8 cellular contexts compared by ENCODE assay signal in the genomic region with DNA sequence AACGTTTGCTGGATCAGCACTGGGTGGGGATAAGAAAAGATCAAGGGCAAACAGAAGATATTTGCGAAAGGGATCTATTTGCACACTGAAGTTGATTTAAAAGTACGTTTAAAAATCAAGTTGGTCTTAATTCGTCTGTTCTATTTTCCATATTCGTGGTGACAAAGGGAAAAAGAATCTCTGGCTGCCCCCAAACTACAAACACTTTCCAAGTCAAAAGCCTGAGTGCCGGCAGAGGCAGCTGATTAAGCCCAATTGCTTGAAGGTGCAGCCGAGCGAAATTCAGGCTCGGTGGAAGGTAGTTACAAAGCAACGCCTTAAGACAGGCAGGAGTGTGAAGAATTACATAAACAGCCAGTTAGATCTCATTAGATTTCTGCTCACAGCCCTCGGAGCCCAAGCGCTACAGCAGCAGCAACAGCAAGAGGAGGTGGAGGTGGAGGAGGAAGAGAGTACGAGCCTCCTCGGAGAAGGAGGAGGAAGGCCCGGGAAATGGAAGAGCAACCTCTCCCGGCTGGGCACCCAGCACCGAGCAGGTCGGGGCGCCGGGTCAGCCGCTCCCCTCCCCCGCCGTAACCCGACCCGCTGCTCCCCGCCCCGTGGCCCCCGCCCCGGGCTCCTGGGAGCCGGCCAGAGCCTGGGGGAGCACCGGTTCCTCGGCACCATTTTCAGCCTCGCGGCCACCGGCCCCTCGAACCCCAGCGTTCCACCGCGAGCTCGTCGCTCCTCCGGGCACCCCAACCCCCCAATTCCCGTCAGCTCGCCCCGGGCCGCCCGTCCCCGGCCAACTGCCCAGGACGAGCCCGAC. TPM values are rescaled to one million over a fixed set of nuclear protein-coding genes. Genes with fewer than 3 reads are reported as not detected.
A peak's percentile ranks its signal among the peaks of the same experiment; 100 is the strongest.
DNase-seq lines count a peak whose midpoint lies in the region; TF ChIP-seq lines count a peak whose summit lies in the region.

No MANE protein-coding gene starts in this region.

- H3K27me3 ChIP-seq in kidney epithelial cell (ENCODE audit: control insufficient read depth, insufficient read depth, low read length): no peaks in the 10 kb centered on the region

- peak; percentile 72 for DNase-seq in GM03348 (ENCODE audit: low spot score)
- no peak for DNase-seq in HFF-Myc (ENCODE audit: extremely low read depth, low read depth)
- peak; percentile 46 for DNase-seq in NCI-H1105 treated with DMSO at 0.1 percent for 48 hours (lab: John Stamatoyannopoulos, UW)
- peak; percentile 55 for DNase-seq in UCSD-AML1 (lab: John Stamatoyannopoulos, UW; ENCODE audit: unreplicated experiment)
- DNase-seq in central memory CD4-positive, alpha-beta T cell: peak; percentile 64
- no peak for DNase-seq in kidney epithelial cell (ENCODE audit: low read depth)
- DNase-seq in stimulated activated CD4-positive, alpha-beta T cell treated with anti-CD3 and anti-CD28 coated beads, Interleukin-12 subunit alpha, Interleukin-12 subunit beta, amount 100 ng/mL, for 4 hours: peak; percentile 36
- no peak for DNase-seq in HuH-7.5 (ENCODE audit: low spot score)

- no peak for TF ChIP-seq CTCF in HFF-Myc (IDR thresholded peaks at IDR 0.05; ENCODE audit: low read depth, low read length, missing control alignments)
- no peak for TF ChIP-seq CTCF in kidney epithelial cell (IDR thresholded peaks at IDR 0.05; ENCODE audit: insufficient read depth, low read length, poor library complexity, severe bottlenecking)

- no peaks in the 10 kb centered on the region for H3K36me3 ChIP-seq in kidney epithelial cell (ENCODE audit: control insufficient read depth, insufficient read depth, low read length)

- H3K4me3 ChIP-seq in HFF-Myc (replicated peaks; ENCODE audit: low read depth, low read length) (peak overlapping the region; percentile 55), kidney epithelial cell (ENCODE audit: low read depth, low read length) (peak overlapping the region; percentile 78)

RNA-seq across cellular contexts. Expression of a gene that starts 0.9 kb away (rescaled TPM):
- total RNA-seq in kidney epithelial cell: 11.4 and 12.6 TPM in 2 replicates

RNA-seq across cellular contexts. Expression of a gene that starts 29.9 kb away (rescaled TPM):
- not detected in 2 replicates for total RNA-seq in kidney epithelial cell

Comparison
In these comparisons a context has a peak if more than half of its experiments do, and no peak if none do; other contexts are left out.
1. DNase-seq: peak in GM03348 (single experiment), NCI-H1105 treated with DMSO at 0.1 percent for 48 hours (single experiment), UCSD-AML1 (single experiment), central memory CD4-positive, alpha-beta T cell (single experiment) and stimulated activated CD4-positive, alpha-beta T cell treated with anti-CD3 and anti-CD28 coated beads, Interleukin-12 subunit alpha, Interleukin-12 subunit beta, amount 100 ng/mL, for 4 hours (single experiment); none in HFF-Myc (single experiment), kidney epithelial cell (single experiment) and HuH-7.5 (single experiment).